Comparison of ENCODE assay signal across 21 cellular contexts in genomic region chr1:58722414-58722813, GRCh38. TPM values are rescaled to one million over a fixed set of nuclear protein-coding genes. Genes with fewer than 3 reads are reported as not detected.
DNase-seq lines count a peak whose midpoint lies in the region; ATAC-seq and TF ChIP-seq lines count a peak whose summit lies in the region.
"Had no signal": no experiment of that assay in that cellular context is flagged by ENCODE, and none has a peak within 500 bp of the region (broad histone marks: within the 10 kb centered on the region; RNA-seq: fewer than 3 reads in every experiment).

No MANE protein-coding gene starts in this region.

- H3K56ac ChIP-seq in IMR-90 (ENCODE audit: extremely low read depth, insufficient read depth, low read length), result no peak overlapping the region

- H3K36me3 ChIP-seq in IMR-90 (ENCODE audit: control insufficient read depth, insufficient read depth, low read length) (no peaks in the 10 kb centered on the region), lower lobe of right lung (no peaks in the 10 kb centered on the region)
- H3K36me3 ChIP-seq: Peyer's patch, SJCRH30 had no signal

- no peak overlapping the region for H3K4me3 Mint-ChIP-seq in chondrocyte (ENCODE audit: unreplicated experiment)
- no peak overlapping the region for H3K4me3 Mint-ChIP-seq in activated T-cell treated with anti-CD3 and anti-CD28 coated beads, Interleukin-2, amount 50 U/mL, for 24 hours
- H3K4me3 Mint-ChIP-seq: B cell, CD14-positive monocyte, H9 had no signal

- H3K79me1 ChIP-seq in IMR-90 (ENCODE audit: low read depth in 1 of 2, low read length in 2 of 2), result no peaks in the 10 kb centered on the region

- H4K5ac ChIP-seq in IMR-90 (ENCODE audit: low read depth, low read length), result no peak overlapping the region

- H2BK15ac ChIP-seq in IMR-90 (ENCODE audit: low read depth, low read length), result peak overlapping the region; percentile 63; the same call in 1 of the 3 replicates

- peak overlapping the region; percentile 67; the same call in 1 of the 2 replicates for H3K18ac ChIP-seq in IMR-90 (ENCODE audit: low read depth, low read length)

- peak overlapping the region; percentile 43 for H3K27ac Mint-ChIP-seq in chondrocyte (ENCODE audit: unreplicated experiment)
- H3K27ac Mint-ChIP-seq in activated T-cell treated with anti-CD3 and anti-CD28 coated beads, Interleukin-2, amount 50 U/mL, for 24 hours, result no peak overlapping the region
- H3K27ac Mint-ChIP-seq: B cell, H9 had no signal

- no peak overlapping the region for H3K9ac ChIP-seq in IMR-90 (ENCODE audit: low read depth, low read length)

- H4K91ac ChIP-seq in IMR-90 (ENCODE audit: insufficient read depth, low read depth, low read length), result peak overlapping the region; percentile 30; the same call in 1 of the 2 replicates

- TF ChIP-seq CTCF in IMR-90 (conservative IDR thresholded peaks at IDR 0.05; ENCODE audit: low read depth, low read length) (no peak), chondrocyte (IDR thresholded peaks at IDR 0.05) (no peak), lower lobe of right lung (IDR thresholded peaks at IDR 0.05) (no peak)

- no peaks in the 10 kb centered on the region for H3K27me3 Mint-ChIP-seq in chondrocyte (ENCODE audit: low read depth)
- H3K27me3 Mint-ChIP-seq in activated T-cell treated with anti-CD3 and anti-CD28 coated beads, Interleukin-2, amount 50 U/mL, for 24 hours, result no peaks in the 10 kb centered on the region
- H3K27me3 Mint-ChIP-seq: B cell had no signal

- no CpG with 5 or more reads among the region's 4 CpGs for WGBS in IMR-90 (ENCODE audit: extremely low coverage in 2 of 2, insufficient read length in 1 of 2), 2 experiments

- H3K27ac ChIP-seq in IMR-90 (ENCODE audit: insufficient read depth, low read length), result no peak overlapping the region
- H3K27ac ChIP-seq in lower lobe of right lung, result no peak overlapping the region
- H3K27ac ChIP-seq: HL-60, Peyer's patch, SJCRH30 had no signal

- peak overlapping the region in 1 of 2 experiments; percentile 47; a peak in 2 of 4 replicates for H4K8ac ChIP-seq in IMR-90 (ENCODE audit: low read depth in 2 of 2, low read length in 2 of 2)

- H3K9me3 ChIP-seq in IMR-90 (ENCODE audit: control insufficient read depth, insufficient read depth, low read length) (no peaks in the 10 kb centered on the region), lower lobe of right lung (no peaks in the 10 kb centered on the region)
- H3K9me3 ChIP-seq: Peyer's patch, SJCRH30 had no signal

- DNase-seq in EH (ENCODE audit: low read depth) (peak; percentile 42), IMR-90 (peak; percentile 54), chondrocyte (ENCODE audit: low spot score) (no peak), iris pigment epithelial cell (ENCODE audit: low read depth) (peak; percentile 18), lower lobe of right lung (no peak), HCEC 1CT (no peak)
- DNase-seq in activated T-cell treated with anti-CD3 and anti-CD28 coated beads, Interleukin-2, amount 50 U/mL, for 24 hours, result no peak
- DNase-seq: H9; KG1; NCI-H1105; NCI-H146; NCI-H2029; NCI-H2227 treated with DMSO at 0.1 percent for 48 hours; NCI-H510A; NK-92 treated with Interleukin-12 subunit alpha and Interleukin-12 subunit beta, amount 100 ng/mL, for 24 hours; Peyer's patch; SJCRH30 had no signal

- H3K36me3 Mint-ChIP-seq in chondrocyte (ENCODE audit: low read depth), result no peaks in the 10 kb centered on the region
- no peaks in the 10 kb centered on the region for H3K36me3 Mint-ChIP-seq in activated T-cell treated with anti-CD3 and anti-CD28 coated beads, Interleukin-2, amount 50 U/mL, for 24 hours (ENCODE audit: low read depth)
- H3K36me3 Mint-ChIP-seq: CD14-positive monocyte had no signal

- peak overlapping the region; percentile 73; the same call in 1 of the 2 replicates for H2BK20ac ChIP-seq in IMR-90 (ENCODE audit: low read depth, low read length)

- TF ChIP-seq RAD21 in IMR-90 (IDR thresholded peaks at IDR 0.05; ENCODE audit: low read length), result no peak

- ATAC-seq in IMR-90 (ENCODE audit: low read depth), result peak; percentile 62
- ATAC-seq in lower lobe of right lung, result no peak
- no peak for ATAC-seq in GM18511 (IDR thresholded peaks at IDR 0.05; ENCODE audit: unreplicated experiment)

- H2AFZ ChIP-seq in IMR-90 (replicated peaks; ENCODE audit: low read length, poor library complexity), result no peak overlapping the region

- no peaks in the 10 kb centered on the region for H3K9me3 Mint-ChIP-seq in chondrocyte (ENCODE audit: low read depth)
- no peaks in the 10 kb centered on the region for H3K9me3 Mint-ChIP-seq in activated T-cell treated with anti-CD3 and anti-CD28 coated beads, Interleukin-2, amount 50 U/mL, for 24 hours
- H3K9me3 Mint-ChIP-seq: CD14-positive monocyte, H9 had no signal

- peak overlapping the region; percentile 61 for H3K4me2 ChIP-seq in IMR-90 (ENCODE audit: low read depth, low read length)

- peak overlapping the region; percentile 67; the same call in 1 of the 2 replicates for H3K4ac ChIP-seq in IMR-90 (ENCODE audit: low read depth, low read length)

- peak overlapping the region; percentile 31; the same call in 1 of the 2 replicates for H3K14ac ChIP-seq in IMR-90 (replicated peaks; ENCODE audit: low read depth, low read length)

- H3K4me1 ChIP-seq in IMR-90 (ENCODE audit: control insufficient read depth, insufficient read depth, low read length) (peaks cover 13% of the 10 kb centered on the region), lower lobe of right lung (peaks cover 22% of the 10 kb centered on the region)
- H3K4me1 ChIP-seq: Peyer's patch had no signal

- H4K20me1 ChIP-seq in IMR-90 (ENCODE audit: insufficient read depth, low read length), result no peaks in the 10 kb centered on the region

- intact Hi-C loops in IMR-90 (cut with micrococcal nuclease), result no loop called here
- intact Hi-C loops in lower lobe of right lung (cut with DNase I), result no loop called here

- H3K23ac ChIP-seq in IMR-90 (ENCODE audit: low read depth, low read length), result no peak overlapping the region

- no TSS peak for BruUV-seq in IMR-90 (replicated peaks; lab: Mats Ljungman, UMichigan)

- H2BK5ac ChIP-seq in IMR-90 (ENCODE audit: low read depth, low read length, poor library complexity, severe bottlenecking), result peak overlapping the region; percentile 40

- H3K4me3 ChIP-seq in IMR-90 (ENCODE audit: insufficient read depth, low read depth, low read length), result no peak overlapping the region
- H3K4me3 ChIP-seq in lower lobe of right lung, result no peak overlapping the region
- H3K4me3 ChIP-seq: Peyer's patch, SJCRH30 had no signal

- H3K27me3 ChIP-seq in IMR-90 (ENCODE audit: control insufficient read depth, insufficient read depth, low read length) (no peaks in the 10 kb centered on the region), lower lobe of right lung (ENCODE audit: low read depth) (no peaks in the 10 kb centered on the region)
- H3K27me3 ChIP-seq: Peyer's patch, SJCRH30 had no signal

- H3K4me1 Mint-ChIP-seq in chondrocyte (ENCODE audit: low read depth), result peaks cover 28% of the 10 kb centered on the region
- H3K4me1 Mint-ChIP-seq in activated T-cell treated with anti-CD3 and anti-CD28 coated beads, Interleukin-2, amount 50 U/mL, for 24 hours (ENCODE audit: low read depth), result peaks cover 25% of the 10 kb centered on the region

- POLR2A ChIA-PET in IMR-90 (lab: Charles Lee; ENCODE audit: unreplicated experiment), result no interaction called here

- no peaks in the 10 kb centered on the region for H3K9me1 ChIP-seq in IMR-90 (ENCODE audit: insufficient read depth, low read length)

- no peak overlapping the region for H2AK9ac ChIP-seq in IMR-90 (replicated peaks; ENCODE audit: low read depth, low read length, poor library complexity)

- dilution Hi-C loops in IMR-90 (cut with HindIII; ENCODE audit: low sequenced_read_pairs, unreplicated experiment), result no loop called here

- CTCF ChIA-PET in IMR-90 (lab: Yijun Ruan, JAX), result interaction anchor here (0.6 kb wide), 1 partner anchor 1042 kb away, joined by 5 read pairs; no protein-coding TSS in a partner anchor

- in situ Hi-C loops in IMR-90 (cut with MboI; ENCODE audit: low sequenced_read_pairs), result no loop called here

- peak overlapping the region; percentile 68; the same call in 1 of the 2 replicates for H2AK5ac ChIP-seq in IMR-90 (ENCODE audit: low read depth, low read length)

- peak overlapping the region; percentile 78; the same call in 1 of the 2 replicates for H2BK120ac ChIP-seq in IMR-90 (ENCODE audit: low read depth, low read length)

- TF ChIP-seq POLR2A in IMR-90 (IDR thresholded peaks at IDR 0.05; ENCODE audit: low read depth, low read length), result no peak

TF ChIP-seq in IMR-90, 13 proteins besides CTCF, POLR2A, EP300 and RAD21 (continues in another document):
- TF ChIP-seq FOS (IDR thresholded peaks at IDR 0.05; ENCODE audit: low read depth, low read length) (no peak), SMC3 (IDR thresholded peaks at IDR 0.05; ENCODE audit: low read depth, low read length) (no peak), RCOR1 (IDR thresholded peaks at IDR 0.05; ENCODE audit: insufficient replicate concordance, low read length) (no peak), MAFK (IDR thresholded peaks at IDR 0.05; ENCODE audit: low read depth, low read length) (no peak), ELK1 (IDR thresholded peaks at IDR 0.05; ENCODE audit: borderline replicate concordance, low read depth, low read length) (no peak), RFX5 (IDR thresholded peaks at IDR 0.05; ENCODE audit: low read depth, low read length) (no peak), BHLHE40 (IDR thresholded peaks at IDR 0.05; ENCODE audit: low read depth, low read length) (no peak), MAZ (IDR thresholded peaks at IDR 0.05; ENCODE audit: borderline replicate concordance, low read depth, low read length) (no peak)
- TF ChIP-seq, protein P1, sequence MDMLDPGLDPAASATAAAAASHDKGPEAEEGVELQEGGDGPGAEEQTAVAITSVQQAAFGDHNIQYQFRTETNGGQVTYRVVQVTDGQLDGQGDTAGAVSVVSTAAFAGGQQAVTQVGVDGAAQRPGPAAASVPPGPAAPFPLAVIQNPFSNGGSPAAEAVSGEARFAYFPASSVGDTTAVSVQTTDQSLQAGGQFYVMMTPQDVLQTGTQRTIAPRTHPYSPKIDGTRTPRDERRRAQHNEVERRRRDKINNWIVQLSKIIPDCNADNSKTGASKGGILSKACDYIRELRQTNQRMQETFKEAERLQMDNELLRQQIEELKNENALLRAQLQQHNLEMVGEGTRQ (IDR thresholded peaks at IDR 0.05; ENCODE audit: low read depth, low read length), result no peak

RNA-seq across cellular contexts. Expression of gene MYSM1, which starts 22.6 kb away (rescaled TPM):
- total RNA-seq in IMR-90 (2012; rRNA removed) (9.1 and 17.8 TPM in 2 replicates), chondrocyte (26.6 to 33.8 TPM (median 29.8 TPM) in 3 replicates), lower lobe of right lung (35.5 TPM)
- 10.7 and 15.7 TPM in 2 replicates for polyA plus RNA-seq in IMR-90 (2012; rRNA removed)
- 0.73 and 0.77 TPM in 2 replicates for polyA plus RNA-seq in IMR-90 (2012; cell fraction: cytosol; rRNA removed)
- 8.4 and 58.0 TPM in 2 replicates for polyA plus RNA-seq in IMR-90 (2012; cell fraction: nucleus; rRNA removed; ENCODE audit: low replicate concordance)

Comparison
In these comparisons a context has a peak if more than half of its experiments do, and no peak if none do; other contexts are left out.
1. DNase-seq: peak in EH (single experiment), IMR-90 (single experiment) and iris pigment epithelial cell (single experiment); none in chondrocyte (single experiment), lower lobe of right lung (single experiment), activated T-cell treated with anti-CD3 and anti-CD28 coated beads, Interleukin-2, amount 50 U/mL, for 24 hours (single experiment) and HCEC 1CT (single experiment).